Comparison of ENCODE assay signal across 23 cellular contexts in the genomic region with DNA sequence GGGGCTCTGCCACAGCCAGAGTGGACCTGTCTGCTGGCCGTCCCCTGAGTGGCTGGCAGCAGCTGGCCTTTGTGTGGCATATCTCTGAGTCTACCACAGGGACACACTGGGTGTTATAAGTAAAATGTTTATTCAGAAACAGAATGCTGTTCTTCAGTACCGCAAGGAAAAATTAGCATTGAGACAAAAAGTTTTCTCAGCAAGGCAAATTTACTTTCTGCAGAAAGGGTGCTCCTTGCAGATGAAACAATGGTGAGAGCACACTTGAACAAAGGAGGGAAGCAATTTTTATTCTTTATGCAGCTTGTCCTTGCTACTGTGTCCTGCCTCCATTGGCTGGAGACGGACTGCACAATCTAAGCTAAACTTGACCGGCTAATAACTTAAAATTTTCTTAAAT. TPM values are rescaled to one million over a fixed set of nuclear protein-coding genes. Genes with fewer than 3 reads are reported as not detected.
A peak's percentile ranks its signal among the peaks of the same experiment; 100 is the strongest.
DNase-seq lines count a peak whose midpoint lies in the region; ATAC-seq and TF ChIP-seq lines count a peak whose summit lies in the region.
"Had no signal": no experiment of that assay in that cellular context is flagged by ENCODE, and none has a peak within 500 bp of the region (broad histone marks: within the 10 kb centered on the region; RNA-seq: fewer than 3 reads in every experiment).

No MANE protein-coding gene starts in this region.

- DNase-seq in IMR-90 (no peak), chondrocyte (ENCODE audit: low spot score) (no peak), stomach (no peak), NCI-H2107 treated with DMSO at 0.1 percent for 48 hours (lab: John Stamatoyannopoulos, UW; ENCODE audit: unreplicated experiment) (no peak)
- DNase-seq: activated CD8-positive, alpha-beta memory T cell treated with anti-CD3 and anti-CD28 coated beads for 24 hours; activated naive CD4-positive, alpha-beta T cell treated with anti-CD3 and anti-CD28 coated beads, Interleukin-2, amount 50 U/mL, for 16 hours; activated T-cell treated with anti-CD3 and anti-CD28 coated beads, Interleukin-2, amount 50 U/mL, for 72 hours; heart right ventricle; left ventricle myocardium superior; NCI-H1048; NCI-H1930; NCI-H510A treated with DMSO at 0.1 percent for 48 hours; retina; RPMI8226; T-helper 9 cell had no signal

- H4K91ac ChIP-seq in IMR-90 (ENCODE audit: insufficient read depth, low read depth, low read length), result no peak overlapping the region

- dilution Hi-C loops in IMR-90 (cut with HindIII; ENCODE audit: low sequenced_read_pairs, unreplicated experiment), result no loop called here

- H3K4me1 Mint-ChIP-seq in chondrocyte (ENCODE audit: low read depth), result peaks cover 51% of the 10 kb centered on the region

- H4K5ac ChIP-seq in IMR-90 (ENCODE audit: low read depth, low read length), result no peak overlapping the region

- no peaks in the 10 kb centered on the region for H3K27me3 Mint-ChIP-seq in chondrocyte (ENCODE audit: low read depth)

- no peaks in the 10 kb centered on the region for H4K20me1 ChIP-seq in IMR-90 (ENCODE audit: insufficient read depth, low read length)

- no peak overlapping the region for H3K18ac ChIP-seq in IMR-90 (ENCODE audit: low read depth, low read length)

- TF ChIP-seq RAD21 in IMR-90 (IDR thresholded peaks at IDR 0.05; ENCODE audit: low read length), result no peak

- no CpG with 5 or more reads among the region's 4 CpGs for WGBS in IMR-90 (ENCODE audit: extremely low coverage in 2 of 2, insufficient read length in 1 of 2), 2 experiments
- 93 to 99% (median 98%) methylated on average over 4 of the region's 4 CpGs for whole genome bisulfite sequencing in stomach, 5 donors

- H3K27ac ChIP-seq in IMR-90 (ENCODE audit: insufficient read depth, low read length) (no peak overlapping the region), stomach (peak overlapping the region in 4 of 5 donors; percentile 55 to 71 (median 65))
- H3K27ac ChIP-seq: heart right ventricle had no signal

- no peak overlapping the region for H3K9ac ChIP-seq in IMR-90 (ENCODE audit: low read depth, low read length)

- peaks cover 9% of the 10 kb centered on the region for H3K9me3 Mint-ChIP-seq in chondrocyte (ENCODE audit: low read depth)

- in situ Hi-C loops in IMR-90 (cut with MboI; ENCODE audit: low sequenced_read_pairs), result no loop called here

- peak overlapping the region; percentile 56; the same call in 2 of the 3 replicates for H2BK15ac ChIP-seq in IMR-90 (ENCODE audit: low read depth, low read length)

- no peak overlapping the region for H3K4me2 ChIP-seq in IMR-90 (ENCODE audit: low read depth, low read length)

- BruUV-seq in IMR-90 (replicated peaks; lab: Mats Ljungman, UMichigan), result no TSS peak

- H3K23ac ChIP-seq in IMR-90 (ENCODE audit: low read depth, low read length), result no peak overlapping the region

- H3K4ac ChIP-seq in IMR-90 (ENCODE audit: low read depth, low read length), result no peak overlapping the region

- H4K8ac ChIP-seq in IMR-90 (ENCODE audit: low read depth in 2 of 2, low read length in 2 of 2), result no peak overlapping the region

- TF ChIP-seq POLR2A in IMR-90 (IDR thresholded peaks at IDR 0.05; ENCODE audit: low read depth, low read length) (no peak), stomach (IDR thresholded peaks at IDR 0.05) (no peak)

- ATAC-seq in IMR-90 (ENCODE audit: low read depth) (no peak), HG02870 (IDR thresholded peaks at IDR 0.05; ENCODE audit: unreplicated experiment) (no peak)
- ATAC-seq: activated CD4-positive, CD25-positive, alpha-beta regulatory T cell treated with anti-CD3 and anti-CD28 coated beads, Interleukin-2, amount 50 U/mL, for 24 hours; activated T-cell treated with anti-CD3 and anti-CD28 coated beads, Interleukin-2, amount 50 U/mL, for 72 hours; heart right ventricle; left ventricle myocardium superior; SK-N-SH treated with all-trans-retinoic acid at 6 μM for 48 hours had no signal

- intact Hi-C loops in IMR-90 (cut with micrococcal nuclease) (no loop called here), stomach (cut with DNase I; ENCODE audit: low total_unique reads) (no loop called here)

- no peak overlapping the region for H2BK120ac ChIP-seq in IMR-90 (ENCODE audit: low read depth, low read length)

- no peak overlapping the region for H3K14ac ChIP-seq in IMR-90 (replicated peaks; ENCODE audit: low read depth, low read length)

- H3K9me3 ChIP-seq in IMR-90 (ENCODE audit: control insufficient read depth, insufficient read depth, low read length), result peaks cover 10% of the 10 kb centered on the region
- H3K9me3 ChIP-seq in stomach, result peaks cover 10 to 29% (median 16%) of the 10 kb centered on the region in 4 donors

- no peak overlapping the region for H2AK9ac ChIP-seq in IMR-90 (replicated peaks; ENCODE audit: low read depth, low read length, poor library complexity)

- peak overlapping the region; percentile 92 for H3K27ac Mint-ChIP-seq in chondrocyte (ENCODE audit: unreplicated experiment)
- H3K27ac Mint-ChIP-seq: activated T-cell treated with anti-CD3 and anti-CD28 coated beads, Interleukin-2, amount 50 U/mL, for 72 hours had no signal

- POLR2A ChIA-PET in IMR-90 (lab: Charles Lee; ENCODE audit: unreplicated experiment), result no interaction called here

- H3K4me3 ChIP-seq in IMR-90 (ENCODE audit: insufficient read depth, low read depth, low read length) (no peak overlapping the region), stomach (no peak overlapping the region)
- H3K4me3 ChIP-seq: heart right ventricle, mucosa of descending colon had no signal

- peaks cover 7% of the 10 kb centered on the region for H3K36me3 Mint-ChIP-seq in chondrocyte (ENCODE audit: low read depth)

- no peak for TF ChIP-seq EP300 in stomach (IDR thresholded peaks at IDR 0.05)

- H3K36me3 ChIP-seq in IMR-90 (ENCODE audit: control insufficient read depth, insufficient read depth, low read length) (peaks cover 14% of the 10 kb centered on the region; the same call in 1 of the 2 replicates), stomach (peaks cover 0 to 8% (median 0%) of the 10 kb centered on the region in 4 donors)
- H3K36me3 ChIP-seq: heart right ventricle had no signal

- no peak for TF ChIP-seq CTCF in IMR-90 (conservative IDR thresholded peaks at IDR 0.05; ENCODE audit: low read depth, low read length)
- TF ChIP-seq CTCF in chondrocyte (IDR thresholded peaks at IDR 0.05), result no peak
- TF ChIP-seq CTCF in stomach (IDR thresholded peaks at IDR 0.05), result no peak

- H3K27me3 ChIP-seq in IMR-90 (ENCODE audit: control insufficient read depth, insufficient read depth, low read length) (no peaks in the 10 kb centered on the region), stomach (no peaks in the 10 kb centered on the region)
- H3K27me3 ChIP-seq: heart right ventricle had no signal

- no peak overlapping the region for H2AFZ ChIP-seq in IMR-90 (replicated peaks; ENCODE audit: low read length, poor library complexity)

- peak overlapping the region; percentile 60 for H2BK5ac ChIP-seq in IMR-90 (ENCODE audit: low read depth, low read length, poor library complexity, severe bottlenecking)

- H3K4me1 ChIP-seq in IMR-90 (ENCODE audit: control insufficient read depth, insufficient read depth, low read length), result peaks cover 25% of the 10 kb centered on the region
- H3K4me1 ChIP-seq in stomach, result peaks cover 0 to 11% (median 6%) of the 10 kb centered on the region in 4 donors

- peaks cover 5% of the 10 kb centered on the region; the same call in 1 of the 2 replicates for H3K9me1 ChIP-seq in IMR-90 (ENCODE audit: insufficient read depth, low read length)

- CTCF ChIA-PET in IMR-90 (lab: Yijun Ruan, JAX), result interaction anchor here (0.9 kb wide), 1 partner anchor 18 kb away, joined by 3 read pairs; no protein-coding TSS in a partner anchor

- H2BK20ac ChIP-seq in IMR-90 (ENCODE audit: low read depth, low read length), result no peak overlapping the region

- H3K79me1 ChIP-seq in IMR-90 (ENCODE audit: low read depth in 1 of 2, low read length in 2 of 2), result no peaks in the 10 kb centered on the region

- H3K56ac ChIP-seq in IMR-90 (ENCODE audit: extremely low read depth, insufficient read depth, low read length), result no peak overlapping the region; the same call in 1 of the 2 replicates

- peak overlapping the region; percentile 58; the same call in 1 of the 2 replicates for H2AK5ac ChIP-seq in IMR-90 (ENCODE audit: low read depth, low read length)

- H3K4me3 Mint-ChIP-seq in chondrocyte (ENCODE audit: unreplicated experiment), result no peak overlapping the region
- H3K4me3 Mint-ChIP-seq: activated T-cell treated with anti-CD3 and anti-CD28 coated beads, Interleukin-2, amount 50 U/mL, for 72 hours had no signal

RNA-seq across cellular contexts. Expression of a gene that starts 4.0 kb away (rescaled TPM):
- total RNA-seq in IMR-90 (2012; rRNA removed), result not detected in 2 replicates
- polyA plus RNA-seq in IMR-90 (2012; rRNA removed), result 0.15 TPM in 1 of 2 replicates, not detected in the other
- polyA plus RNA-seq in IMR-90 (2012; cell fraction: cytosol; rRNA removed), result not detected in 2 replicates
- polyA plus RNA-seq in IMR-90 (2012; cell fraction: nucleus; rRNA removed; ENCODE audit: low replicate concordance), result 0.63 and 1.1 TPM in 2 replicates
- 0.70 TPM in 1 of 3 replicates, not detected in the others for total RNA-seq in chondrocyte
- not detected for total RNA-seq in stomach
- polyA plus RNA-seq in stomach, result under 1 TPM in 1 of 3 donors, not detected in 2; 0.62 TPM
- total RNA-seq: activated T-cell treated with anti-CD3 and anti-CD28 coated beads, Interleukin-2, amount 50 U/mL, for 72 hours; cerebellum; Daoy; H4; heart right ventricle; left ventricle myocardium superior; temporal lobe had no signal
- polyA plus RNA-seq: heart right ventricle had no signal

RNA-seq across cellular contexts. Expression of a gene that starts 8.1 kb away (rescaled TPM):
- 952 and 1,365 TPM in 2 replicates for total RNA-seq in IMR-90 (2012; rRNA removed)
- 410 and 474 TPM in 2 replicates for polyA plus RNA-seq in IMR-90 (2012; rRNA removed)
- polyA plus RNA-seq in IMR-90 (2012; cell fraction: cytosol; rRNA removed), result 589 and 721 TPM in 2 replicates
- 253 and 529 TPM in 2 replicates for polyA plus RNA-seq in IMR-90 (2012; cell fraction: nucleus; rRNA removed; ENCODE audit: low replicate concordance)
- total RNA-seq in chondrocyte, result 223 to 258 TPM (median 233 TPM) in 3 replicates
- 100 to 1,000 TPM; 178 to 568 (median 259) TPM for total RNA-seq in stomach
- polyA plus RNA-seq in stomach, result 100 to 1,000 TPM; 218 to 347 (median 295) TPM

RNA-seq across cellular contexts. Expression of a gene that starts 17.7 kb away (rescaled TPM):
- 11.7 and 11.8 TPM in 2 replicates for total RNA-seq in IMR-90 (2012; rRNA removed)
- 31.4 and 34.3 TPM in 2 replicates for polyA plus RNA-seq in IMR-90 (2012; rRNA removed)
- 12.8 and 16.9 TPM in 2 replicates for polyA plus RNA-seq in IMR-90 (2012; cell fraction: cytosol; rRNA removed)
- 352 and 485 TPM in 2 replicates for polyA plus RNA-seq in IMR-90 (2012; cell fraction: nucleus; rRNA removed; ENCODE audit: low replicate concordance)
- 66.8 to 70.5 TPM (median 69.3 TPM) in 3 replicates for total RNA-seq in chondrocyte
- 100 to 1,000 TPM in 3 of 5 donors, 10 to 100 TPM in 2; 23.9 to 279 (median 137) TPM for total RNA-seq in stomach
- 10 to 100 TPM; 14.8 to 67.7 (median 31.4) TPM for polyA plus RNA-seq in stomach

RNA-seq across cellular contexts. Expression of a gene that starts 22.4 kb away (rescaled TPM):
- 3.1 and 4.1 TPM in 2 replicates for total RNA-seq in IMR-90 (2012; rRNA removed)
- polyA plus RNA-seq in IMR-90 (2012; rRNA removed), result 20.3 and 23.2 TPM in 2 replicates
- 13.6 and 14.6 TPM in 2 replicates for polyA plus RNA-seq in IMR-90 (2012; cell fraction: cytosol; rRNA removed)
- 308 and 435 TPM in 2 replicates for polyA plus RNA-seq in IMR-90 (2012; cell fraction: nucleus; rRNA removed; ENCODE audit: low replicate concordance)
- total RNA-seq in chondrocyte, result 15.9 to 36.6 TPM (median 36.5 TPM) in 3 replicates
- 10 to 100 TPM in 2 of 5 donors, 1 to 10 TPM in 3; 1.8 to 75.3 (median 7.6) TPM for total RNA-seq in stomach
- 100 to 1,000 TPM in 1 of 3 donors, 1 to 10 TPM in 2; 6.3 to 123 (median 7.7) TPM for polyA plus RNA-seq in stomach

RNA-seq across cellular contexts. Expression of a gene that starts 45.1 kb away (rescaled TPM):
- total RNA-seq in IMR-90 (2012; rRNA removed) (0.18 and 0.28 TPM in 2 replicates), chondrocyte (9.6 to 11.4 TPM (median 10.5 TPM) in 3 replicates), stomach (1 to 10 TPM in 4 of 5 donors, not detected in 1; 1.5 to 2.3 (median 1.9) TPM)
- polyA plus RNA-seq in IMR-90 (2012; rRNA removed) (0.59 and 0.63 TPM in 2 replicates), stomach (under 1 TPM; 0.15 to 1.00 (median 0.53) TPM)
- 0.21 and 0.46 TPM in 2 replicates for polyA plus RNA-seq in IMR-90 (2012; cell fraction: cytosol; rRNA removed)
- 2.5 and 3.7 TPM in 2 replicates for polyA plus RNA-seq in IMR-90 (2012; cell fraction: nucleus; rRNA removed; ENCODE audit: low replicate concordance)
